ENCODE assay signal across 17 cellular contexts in the genomic region with DNA sequence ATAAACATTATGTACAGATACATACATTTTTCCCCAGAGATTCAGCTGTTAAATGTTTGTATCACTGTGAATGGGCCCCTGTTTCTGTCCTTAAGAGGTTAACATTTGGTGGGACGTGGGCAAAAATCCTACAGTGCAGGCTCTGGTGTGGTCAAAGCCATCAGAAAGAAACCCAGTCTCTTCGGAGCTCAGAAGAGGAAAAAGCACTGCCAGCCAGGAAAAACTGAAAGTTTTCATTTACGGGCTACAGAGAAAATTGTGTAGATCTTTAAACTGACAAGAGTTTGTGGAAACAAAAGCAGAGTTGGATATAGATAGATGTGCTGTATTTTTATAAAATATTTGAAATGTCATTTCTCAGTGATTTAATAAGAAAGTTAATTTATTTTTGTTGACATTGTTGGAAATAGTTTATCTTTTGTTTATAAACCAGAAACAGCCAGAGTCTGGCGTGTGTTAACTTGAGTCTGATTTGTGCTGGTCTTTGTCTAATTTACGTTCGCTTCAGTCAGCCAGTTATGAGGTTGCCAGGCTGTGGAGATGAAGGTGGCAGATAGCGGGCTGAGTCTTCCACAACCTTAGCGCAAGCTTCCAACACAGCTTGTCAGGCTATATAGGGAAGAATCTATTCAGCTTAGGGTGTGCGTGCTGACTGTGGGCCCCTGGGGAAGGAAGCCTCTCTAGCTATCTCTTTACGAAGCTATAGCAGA. TPM values are rescaled to one million over a fixed set of nuclear protein-coding genes. Genes with fewer than 3 reads are reported as not detected.
DNase-seq lines count a peak whose midpoint lies in the region; ATAC-seq and TF ChIP-seq lines count a peak whose summit lies in the region.
"Had no signal": no experiment of that assay in that cellular context is flagged by ENCODE, and none has a peak within 500 bp of the region (broad histone marks: within the 10 kb centered on the region; RNA-seq: fewer than 3 reads in every experiment).

No MANE protein-coding gene starts in this region.

- H2AFZ ChIP-seq in parathyroid adenoma = no peak overlapping the region

- H3K4me2 ChIP-seq in parathyroid adenoma (ENCODE audit: low read length) = peak overlapping the region; percentile 47

- peak overlapping the region; percentile 74 for H3K9ac ChIP-seq in adipocyte (ENCODE audit: low read length)
- H3K9ac ChIP-seq in parathyroid adenoma = no peak overlapping the region

- no peaks in the 10 kb centered on the region for H3K9me3 ChIP-seq in adipocyte (ENCODE audit: control insufficient read depth, low read length)
- no peaks in the 10 kb centered on the region for H3K9me3 ChIP-seq in left ventricle myocardium inferior (replicated peaks)
- H3K9me3 ChIP-seq in parathyroid adenoma (ENCODE audit: control insufficient read depth, low read length) = no peaks in the 10 kb centered on the region
- no peaks in the 10 kb centered on the region for H3K9me3 ChIP-seq in upper lobe of right lung

- no peak for ATAC-seq in upper lobe of right lung
- ATAC-seq: naive thymus-derived CD4-positive, alpha-beta T cell; stimulated activated effector memory CD8-positive, alpha-beta T cell treated with anti-CD3 and anti-CD28 coated beads, Interleukin-12 subunit alpha, Interleukin-12 subunit beta, amount 100 ng/mL, for 72 hours; T-helper 17 cell had no signal

- peak overlapping the region; percentile 27 for H3K27ac ChIP-seq in left ventricle myocardium inferior (replicated peaks)
- no peak overlapping the region for H3K27ac ChIP-seq in parathyroid adenoma
- H3K27ac ChIP-seq in upper lobe of right lung = peak overlapping the region; percentile 40

- no peak for DNase-seq in adipocyte (ENCODE audit: low read depth)
- no peak for DNase-seq in left ventricle myocardium inferior
- no peak for DNase-seq in upper lobe of right lung
- no peak for DNase-seq in GM10266 (ENCODE audit: extremely low spot score)
- DNase-seq in posterior vena cava (ENCODE audit: low spot score) = no peak
- DNase-seq in midbrain (lab: John Stamatoyannopoulos, UW) = no peak
- no peak for DNase-seq in DMS79 (lab: John Stamatoyannopoulos, UW)
- DNase-seq: activated CD4-positive, alpha-beta T cell treated with anti-CD3 and anti-CD28 coated beads for 48 hours; activated naive CD8-positive, alpha-beta T cell treated with anti-CD3 and anti-CD28 coated beads for 36 hours; C1 segment of cervical spinal cord; DMS153; MV-4-11; naive thymus-derived CD4-positive, alpha-beta T cell; RPMI8226; T-helper 17 cell had no signal

- H3K36me3 ChIP-seq in adipocyte (ENCODE audit: control insufficient read depth, insufficient read depth, low read length, severe bottlenecking) (no peaks in the 10 kb centered on the region), left ventricle myocardium inferior (no peaks in the 10 kb centered on the region), parathyroid adenoma (ENCODE audit: control insufficient read depth, insufficient read depth, low read length) (no peaks in the 10 kb centered on the region), upper lobe of right lung (no peaks in the 10 kb centered on the region)

- H3K79me2 ChIP-seq in parathyroid adenoma = no peaks in the 10 kb centered on the region

- H3K4me1 ChIP-seq in adipocyte (ENCODE audit: control insufficient read depth, insufficient read depth, low read length) = peaks cover 50% of the 10 kb centered on the region
- H3K4me1 ChIP-seq in left ventricle myocardium inferior = peaks cover 10% of the 10 kb centered on the region
- no peaks in the 10 kb centered on the region for H3K4me1 ChIP-seq in parathyroid adenoma
- peaks cover 6% of the 10 kb centered on the region for H3K4me1 ChIP-seq in upper lobe of right lung

- H3K4me3 ChIP-seq in adipocyte (ENCODE audit: low read length) (peak overlapping the region; percentile 50), left ventricle myocardium inferior (no peak overlapping the region), parathyroid adenoma (ENCODE audit: low read depth, low read length) (peak overlapping the region; percentile 7), upper lobe of right lung (no peak overlapping the region)

- TF ChIP-seq CTCF in left ventricle myocardium inferior (IDR thresholded peaks at IDR 0.05; ENCODE audit: borderline replicate concordance) = no peak
- no peak for TF ChIP-seq CTCF in parathyroid adenoma (IDR thresholded peaks at IDR 0.05)
- no peak for TF ChIP-seq CTCF in upper lobe of right lung (IDR thresholded peaks at IDR 0.05)
- TF ChIP-seq CTCF in GM10266 (IDR thresholded peaks at IDR 0.05; ENCODE audit: control insufficient read depth, insufficient read depth, low read depth, missing control alignments) = no peak

- intact Hi-C loops in left ventricle myocardium inferior (cut with micrococcal nuclease) = no loop called here
- intact Hi-C loops in upper lobe of right lung (cut with DNase I) = no loop called here
- intact Hi-C loops in posterior vena cava (cut with DNase I) = no loop called here

- H3K27me3 ChIP-seq in adipocyte (replicated peaks; ENCODE audit: control insufficient read depth, insufficient read depth, low read length) (no peaks in the 10 kb centered on the region), left ventricle myocardium inferior (ENCODE audit: low read depth) (no peaks in the 10 kb centered on the region), parathyroid adenoma (ENCODE audit: control insufficient read depth, insufficient read depth, low read length) (no peaks in the 10 kb centered on the region), upper lobe of right lung (no peaks in the 10 kb centered on the region)

RNA-seq across cellular contexts. Expression of gene TEKT3, which starts 9.5 kb away (rescaled TPM):
- 0.49 TPM for total RNA-seq in left ventricle myocardium inferior
- not detected for total RNA-seq in upper lobe of right lung
- total RNA-seq in posterior vena cava = 1 to 10 TPM in 1 of 2 donors, under 1 TPM in 1; 0.38 to 3.9 TPM
- total RNA-seq: activated naive CD8-positive, alpha-beta T cell treated with anti-CD3 and anti-CD28 coated beads for 36 hours; T-helper 17 cell had no signal

Comparison
In these comparisons a context has a peak if more than half of its experiments do, and no peak if none do; other contexts are left out.
1. H3K4me3 ChIP-seq: peak in adipocyte (single experiment) and parathyroid adenoma (single experiment); none in left ventricle myocardium inferior (single experiment) and upper lobe of right lung (single experiment).